In genomic region chr7:21923663-21924062, GRCh38 we compare ENCODE assay signal across 11 cellular contexts. TPM values are rescaled to one million over a fixed set of nuclear protein-coding genes. Genes with fewer than 3 reads are reported as not detected.
DNase-seq lines count a peak whose midpoint lies in the region; ATAC-seq, FAIRE-seq and TF ChIP-seq lines count a peak whose summit lies in the region.
"Had no signal": no experiment of that assay in that cellular context is flagged by ENCODE, and none has a peak within 500 bp of the region (broad histone marks: within the 10 kb centered on the region; RNA-seq: fewer than 3 reads in every experiment).

No MANE protein-coding gene starts in this region.

- no peak for ATAC-seq in HepG2

- no peak overlapping the region for H3K9ac ChIP-seq in HepG2 (ENCODE audit: insufficient read depth, low read depth, low read length)

- no peaks in the 10 kb centered on the region for H3K9me3 Mint-ChIP-seq in Calu3 (ENCODE audit: low read depth, unreplicated experiment)
- H3K9me3 Mint-ChIP-seq: memory B cell had no signal

- DNase-seq in Daoy (ENCODE audit: low read depth) (peak; percentile 36), NCI-H146 treated with DMSO at 0.1 percent for 48 hours (lab: John Stamatoyannopoulos, UW; ENCODE audit: unreplicated experiment) (peak; percentile 96), RPMI7951 (ENCODE audit: low read depth) (peak; percentile 23), iPS-NIHi11 (ENCODE audit: low spot score) (peak; percentile 24), dedifferentiated amniotic fluid mesenchymal stem cell (ENCODE audit: extremely low spot score) (no peak), HepG2 (ENCODE audit: low spot score) (no peak), medulla oblongata (ENCODE audit: extremely low spot score) (no peak), Calu3 (no peak)

- no peak overlapping the region for H2AFZ ChIP-seq in HepG2 (ENCODE audit: low read length)

- no peak for TF ChIP-seq POLR2A in HepG2 (IDR thresholded peaks at IDR 0.05; ENCODE audit: insufficient read depth in 1 of 2, low read depth in 2 of 2, low read length in 2 of 2)

- intact Hi-C loops in HepG2 (cut with micrococcal nuclease; ENCODE audit: unreplicated experiment) = no loop called here
- intact Hi-C loops in Calu3 (cut with micrococcal nuclease; ENCODE audit: unreplicated experiment) = loop anchor here (5.0 kb wide), 1 partner anchor 79 kb away; no protein-coding TSS in a partner anchor

- no peak overlapping the region for H3K27ac ChIP-seq in HepG2 (ENCODE audit: extremely low read length, insufficient read depth, low read length)
- H3K27ac ChIP-seq: C4-2B had no signal

- CTCF ChIA-PET in HepG2 (lab: Yijun Ruan, JAX; ENCODE audit: low intra/inter-chr PET ratio, low total read pairs) (no interaction called here), Calu3 (lab: Charles Lee) (interaction anchor here (0.7 to 1.0 kb wide), 4 partner anchors 20 to 144 kb away, joined by 3 read pairs; no protein-coding TSS in a partner anchor)

- TF ChIP-seq EP300 in HepG2 (IDR thresholded peaks at IDR 0.05; ENCODE audit: low read depth in 2 of 2, low read length in 2 of 2) (no peak), HepG2 (CRISPR knock-in tag; IDR thresholded peaks at IDR 0.05; ENCODE audit: borderline replicate concordance) (no peak)

- TF ChIP-seq CTCF in HepG2 (CRISPR knock-in tag; IDR thresholded peaks at IDR 0.05) (no peak), Calu3 (IDR thresholded peaks at IDR 0.05; ENCODE audit: unreplicated experiment) (no peak)

- TF ChIP-seq RAD21 in HepG2 (CRISPR knock-in tag; IDR thresholded peaks at IDR 0.05) = no peak

- H3K9me3 ChIP-seq in HepG2 (ENCODE audit: low read length) = no peaks in the 10 kb centered on the region

- no peaks in the 10 kb centered on the region; a peak in 1 of 5 replicates for H3K27me3 ChIP-seq in HepG2 (ENCODE audit: control insufficient read depth in 1 of 2, insufficient read depth in 2 of 2, low read length in 2 of 2)

- H3K4me3 ChIP-seq in HepG2 (replicated peaks in 1 of 3; ENCODE audit: insufficient read depth in 1 of 3, low read depth in 2 of 3, low read length in 3 of 3) = no peak overlapping the region

- H3K4me1 ChIP-seq in HepG2 (ENCODE audit: insufficient read depth, low read length) = no peaks in the 10 kb centered on the region

- H3K27me3 Mint-ChIP-seq in Calu3 (ENCODE audit: unreplicated experiment) = no peaks in the 10 kb centered on the region
- H3K27me3 Mint-ChIP-seq: memory B cell had no signal

- no peak for FAIRE-seq in HepG2 (lab: Jason Lieb, UNC)
- FAIRE-seq: GM12892 had no signal

- no peaks in the 10 kb centered on the region for H3K4me1 Mint-ChIP-seq in Calu3 (ENCODE audit: low read depth, unreplicated experiment)

- H4K20me1 ChIP-seq in HepG2 (ENCODE audit: insufficient read depth, low read length) = no peaks in the 10 kb centered on the region

- H3K4me2 ChIP-seq in HepG2 (ENCODE audit: low read depth, low read length) = no peak overlapping the region

- no peak overlapping the region for H3K4me3 Mint-ChIP-seq in Calu3 (ENCODE audit: low read depth, unreplicated experiment)
- H3K4me3 Mint-ChIP-seq: memory B cell had no signal

- no peak overlapping the region for H3K27ac Mint-ChIP-seq in Calu3 (ENCODE audit: unreplicated experiment)

- POLR2A ChIA-PET in HepG2 (lab: Yijun Ruan, JAX) = no interaction called here

- BruUV-seq in HepG2 (replicated peaks; lab: Mats Ljungman, UMichigan) (no TSS peak), Calu3 (replicated peaks; lab: Mats Ljungman, UMichigan) (no TSS peak)

- WGBS in HepG2 (ENCODE audit: low lambda C conversion rate) = 10% methylated on average over 2 of the region's 2 CpGs

- in situ Hi-C loops in HepG2 (cut with HindIII; ENCODE audit: extremely low pct_ligation_motif_present, low pct_unique_long_range_greater_than_20kb) = no loop called here

- no peaks in the 10 kb centered on the region for H3K79me2 ChIP-seq in HepG2 (ENCODE audit: insufficient read depth, low read length)

- no peaks in the 10 kb centered on the region for H3K36me3 Mint-ChIP-seq in Calu3 (ENCODE audit: insufficient read depth, unreplicated experiment)

- no peaks in the 10 kb centered on the region for H3K36me3 ChIP-seq in HepG2 (replicated peaks in 1 of 2; ENCODE audit: control insufficient read depth in 1 of 2, insufficient read depth in 2 of 2, low read length in 2 of 2)

TF ChIP-seq in HepG2, 621 proteins besides CTCF, POLR2A, EP300 and RAD21 (continues in another document):
- TF ChIP-seq ZNF841 (CRISPR knock-in tag; IDR thresholded peaks at IDR 0.05; ENCODE audit: borderline replicate concordance) (no peak), YEATS4 (CRISPR knock-in tag; IDR thresholded peaks at IDR 0.05; ENCODE audit: borderline replicate concordance) (no peak), ZKSCAN1 (IDR thresholded peaks at IDR 0.05; ENCODE audit: low read length) (no peak), NR2F6 (IDR thresholded peaks at IDR 0.05) (no peak), NR2F6 (CRISPR knock-in tag; IDR thresholded peaks at IDR 0.05) (no peak), TFDP1 (CRISPR knock-in tag; IDR thresholded peaks at IDR 0.05; ENCODE audit: borderline replicate concordance) (no peak), THRA (CRISPR knock-in tag; IDR thresholded peaks at IDR 0.05; ENCODE audit: borderline replicate concordance) (no peak), ZNF30 (CRISPR knock-in tag; IDR thresholded peaks at IDR 0.05) (no peak), EED (CRISPR knock-in tag; IDR thresholded peaks at IDR 0.05) (no peak), ZNF691 (CRISPR knock-in tag; IDR thresholded peaks at IDR 0.05; ENCODE audit: borderline replicate concordance, low read depth) (no peak), KLF15 (CRISPR knock-in tag; IDR thresholded peaks at IDR 0.05; ENCODE audit: borderline replicate concordance) (no peak), PCBP2 (optimal IDR thresholded peaks at IDR 0.05; ENCODE audit: low read depth, low read length, poor library complexity, severe bottlenecking) (no peak), ZFP82 (CRISPR knock-in tag; IDR thresholded peaks at IDR 0.05; ENCODE audit: borderline replicate concordance) (no peak)

RNA-seq across cellular contexts. Expression of gene CDCA7L, which starts 22.0 kb away (rescaled TPM):
- 102 and 166 TPM in 2 replicates for total RNA-seq in Daoy (2014; rRNA removed; shearing (Covaris generic))
- 65.6 and 66.2 TPM in 2 replicates for total RNA-seq in RPMI7951 (2014; rRNA removed; shearing (Covaris generic))
- total RNA-seq in HepG2 (2016; rRNA removed; fragmentation: Illumina TruSeq; extraction: Trizol) = 2.7 and 3.4 TPM in 2 replicates
- 1.1 TPM in 2 replicates for total RNA-seq in HepG2 (2016; cell fraction: cytosol; rRNA removed; fragmentation: Illumina TruSeq; extraction: Trizol; ENCODE audit: low read depth)
- 2.4 and 3.7 TPM in 2 replicates for total RNA-seq in HepG2 (2016; cell fraction: insoluble cytoplasmic fraction; rRNA removed; fragmentation: Illumina TruSeq; extraction: Trizol)
- total RNA-seq in HepG2 (2016; cell fraction: membrane; rRNA removed; fragmentation: Illumina TruSeq; extraction: Trizol) = 2.4 and 2.7 TPM in 2 replicates
- total RNA-seq in HepG2 (2016; cell fraction: nucleus; rRNA removed; fragmentation: Illumina TruSeq; extraction: Trizol) = 2.5 and 2.8 TPM in 2 replicates
- 3.7 and 4.2 TPM in 2 replicates for polyA plus RNA-seq in HepG2 (2011; rRNA removed)
- 4.0 and 4.2 TPM in 2 replicates for polyA plus RNA-seq in HepG2 (2011; cell fraction: cytosol; rRNA removed)
- 3.2 and 3.5 TPM in 2 replicates for polyA plus RNA-seq in HepG2 (2011; cell fraction: nucleus; rRNA removed)
- polyA plus RNA-seq in HepG2 (2012) = 2.1 and 4.3 TPM in 2 replicates
- polyA plus RNA-seq in HepG2 (2016; cell fraction: cytosol; fragmentation: Illumina TruSeq; extraction: Trizol; ENCODE audit: low read depth) = 0.18 and 0.43 TPM in 2 replicates
- polyA plus RNA-seq in HepG2 (2016; cell fraction: insoluble cytoplasmic fraction; fragmentation: Illumina TruSeq; extraction: Trizol; ENCODE audit: low read depth) = 3.2 and 4.3 TPM in 2 replicates
- polyA plus RNA-seq in HepG2 (2016; cell fraction: membrane; fragmentation: Illumina TruSeq; extraction: Trizol; ENCODE audit: low read depth) = 1.4 and 1.6 TPM in 2 replicates
- 3.5 and 3.7 TPM in 2 replicates for polyA plus RNA-seq in HepG2 (2016; cell fraction: nucleus; fragmentation: Illumina TruSeq; extraction: Trizol; ENCODE audit: insufficient read depth, low read depth)
- polyA minus RNA-seq in HepG2 (2011; rRNA and poly(A)+ RNA removed; ENCODE audit: low replicate concordance) = 7.5 and 120 TPM in 2 replicates
- 4.8 and 6.8 TPM in 2 replicates for polyA minus RNA-seq in HepG2 (2011; cell fraction: cytosol; rRNA and poly(A)+ RNA removed)
- polyA minus RNA-seq in HepG2 (2011; cell fraction: nucleus; rRNA and poly(A)+ RNA removed) = 6.8 and 8.5 TPM in 2 replicates
- 71.8 and 76.3 TPM in 2 replicates for total RNA-seq in Calu3 (2022)

Comparison
In these comparisons a context has a peak if more than half of its experiments do, and no peak if none do; other contexts are left out.
1. DNase-seq: peak in Daoy (single experiment), NCI-H146 treated with DMSO at 0.1 percent for 48 hours (single experiment), RPMI7951 (single experiment) and iPS-NIHi11 (single experiment); none in dedifferentiated amniotic fluid mesenchymal stem cell (single experiment), HepG2 (single experiment), medulla oblongata (single experiment) and Calu3 (single experiment).
2. RNA of gene CDCA7L, which starts 22.0 kb away (total RNA-seq): 102 to 166 TPM in Daoy, 71.8 to 76.3 TPM in Calu3 and 65.6 to 66.2 TPM in RPMI7951; 1.1 to 3.7 TPM in HepG2; every median in the first group is over 10 times any median in the second.